ENCODE assay signal across 8 cellular contexts in the genomic region with DNA sequence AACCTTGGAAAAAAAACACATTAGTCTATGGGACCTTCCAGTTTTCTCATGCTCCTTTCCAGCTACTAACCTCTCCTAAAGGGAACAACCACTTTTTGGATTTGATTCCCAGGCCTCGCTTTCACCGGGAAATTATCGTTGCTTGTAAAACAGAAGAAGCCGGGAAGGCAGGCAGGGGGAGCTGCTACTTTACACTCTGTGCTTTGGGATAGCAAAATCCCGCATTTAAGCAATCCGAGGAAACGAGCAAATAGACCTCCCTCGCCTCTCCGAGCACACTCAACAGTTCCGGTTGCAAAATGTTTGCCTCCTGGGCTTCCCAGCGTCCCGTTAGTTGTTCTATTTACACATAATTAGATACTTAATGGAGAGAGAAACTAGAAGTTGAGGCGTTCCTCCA. TPM values are rescaled to one million over a fixed set of nuclear protein-coding genes. Genes with fewer than 3 reads are reported as not detected.
A peak's percentile ranks its signal among the peaks of the same experiment; 100 is the strongest.
DNase-seq lines count a peak whose midpoint lies in the region; ATAC-seq, FAIRE-seq and TF ChIP-seq lines count a peak whose summit lies in the region.

No MANE protein-coding gene starts in this region.

- H3K9me3 ChIP-seq in keratinocyte (ENCODE audit: control insufficient read depth, low read depth, low read length) (no peaks in the 10 kb centered on the region), skeletal muscle tissue (ENCODE audit: control insufficient read depth in 3 of 3, low read length in 3 of 3) (no peaks in the 10 kb centered on the region)

- H3K9ac ChIP-seq in keratinocyte (ENCODE audit: control insufficient read depth, extremely low read depth, insufficient read depth, low read length), result peak overlapping the region; percentile 44
- peak overlapping the region; percentile 81 to 92 (median 88) for H3K9ac ChIP-seq in skeletal muscle tissue (ENCODE audit: low read depth in 1 of 3, low read length in 3 of 3)

- H3K4me1 ChIP-seq in keratinocyte (ENCODE audit: control insufficient read depth, extremely low read depth, insufficient read depth, low read length), result peaks cover 9% of the 10 kb centered on the region
- H3K4me1 ChIP-seq in skeletal muscle tissue (ENCODE audit: control insufficient read depth in 3 of 3, insufficient read depth in 3 of 3, low read length in 3 of 3), result peaks cover 7 to 33% (median 14%) of the 10 kb centered on the region in 3 donors

- DNase-seq in NOMO-1 (lab: John Stamatoyannopoulos, UW; ENCODE audit: unreplicated experiment in 2 of 2), result peak; percentile 24 to 37
- no peak for DNase-seq in NOMO-1 treated with DMSO at 0.1 percent for 48 hours (lab: John Stamatoyannopoulos, UW; ENCODE audit: unreplicated experiment)
- DNase-seq in NCI-H460 (ENCODE audit: extremely low read depth, low read depth), result peak; percentile 40
- DNase-seq in caudate nucleus (lab: John Stamatoyannopoulos, UW), result peak in 34 of 61 donors; percentile 1 to 58 (median 14)
- DNase-seq in keratinocyte (ENCODE audit: low read depth, low spot score), result no peak
- DNase-seq in COLO829 (ENCODE audit: low spot score), result no peak

- peak overlapping the region in 2 of 3 experiments; percentile 37 to 66 for H3K4me3 ChIP-seq in keratinocyte (ENCODE audit: control insufficient read depth in 2 of 3, extremely low read depth in 1 of 3, insufficient read depth in 2 of 3, low read depth in 1 of 3, low read length in 3 of 3)
- H3K4me3 ChIP-seq in skeletal muscle tissue (ENCODE audit: low read length in 3 of 3), result peak overlapping the region; percentile 76 to 87 (median 78)

- peak; percentile 7 to 38 (median 18) for TF ChIP-seq CTCF in keratinocyte (optimal IDR thresholded peaks at IDR 0.05 in 1 of 3, IDR thresholded peaks at IDR 0.05 in 1 of 3, conservative IDR thresholded peaks at IDR 0.05 in 1 of 3; ENCODE audit: extremely low read depth in 1 of 3, insufficient read depth in 2 of 3, low read length in 3 of 3)

- dilution Hi-C loops in keratinocyte (cut with MboI; ENCODE audit: extremely low pct_ligation_motif_present, low sequenced_read_pairs), result no loop called here

- H4K20me1 ChIP-seq in keratinocyte (ENCODE audit: control insufficient read depth, extremely low read depth, insufficient read depth, low read length), result no peaks in the 10 kb centered on the region

- H3K27me3 ChIP-seq in keratinocyte (ENCODE audit: control insufficient read depth, extremely low read depth, insufficient read depth, low read length), result peaks cover 35% of the 10 kb centered on the region
- no peaks in the 10 kb centered on the region for H3K27me3 ChIP-seq in skeletal muscle tissue (ENCODE audit: control insufficient read depth in 3 of 3, insufficient read depth in 3 of 3, low read length in 3 of 3)

- H3K27ac ChIP-seq in caudate nucleus (ENCODE audit: low read depth, low read length) (peak overlapping the region; percentile 50), keratinocyte (ENCODE audit: control insufficient read depth, insufficient read depth, low read length) (no peak overlapping the region), skeletal muscle tissue (ENCODE audit: low read depth, low read length) (peak overlapping the region; percentile 77)

- no peaks in the 10 kb centered on the region for H3K9me1 ChIP-seq in keratinocyte (ENCODE audit: control insufficient read depth, extremely low read depth, insufficient read depth, low read length)

- no peak for ATAC-seq in GM21367 (IDR thresholded peaks at IDR 0.05; ENCODE audit: unreplicated experiment)

- no peaks in the 10 kb centered on the region for H3K36me3 ChIP-seq in keratinocyte (ENCODE audit: control insufficient read depth in 2 of 2, extremely low read depth in 1 of 2, insufficient read depth in 2 of 2, low read length in 2 of 2)
- peaks cover 0 to 5% (median under 1%) of the 10 kb centered on the region in 3 donors for H3K36me3 ChIP-seq in skeletal muscle tissue (ENCODE audit: control insufficient read depth in 3 of 3, insufficient read depth in 3 of 3, low read length in 3 of 3)

- no peaks in the 10 kb centered on the region for H3K79me2 ChIP-seq in keratinocyte (ENCODE audit: control insufficient read depth, insufficient read depth, low read length)

- H2AFZ ChIP-seq in keratinocyte (ENCODE audit: control insufficient read depth, low read length), result peak overlapping the region; percentile 32

- FAIRE-seq in keratinocyte (lab: Jason Lieb, UNC), result no peak

- H3K4me2 ChIP-seq in keratinocyte (ENCODE audit: control insufficient read depth, extremely low read depth, insufficient read depth, low read depth, low read length), result peak overlapping the region; percentile 84

RNA-seq across cellular contexts. Expression of a gene that starts 1.2 kb away (rescaled TPM):
- total RNA-seq in NCI-H460 (2014; rRNA removed; shearing (Covaris generic)), result 0.02 TPM in 1 of 2 replicates, not detected in the other
- not detected in 2 replicates for polyA plus RNA-seq in NCI-H460 (2014; cell fraction: nucleus; rRNA removed)
- polyA plus RNA-seq in keratinocyte, result 0.02 to 0.08 TPM (median 0.05 TPM) in 3 replicates
- not detected for polyA plus RNA-seq in keratinocyte (2011; ENCODE audit: low read depth)
- 0.04 and 0.19 TPM in 2 replicates for polyA plus RNA-seq in keratinocyte (2011; cell fraction: cytosol; rRNA removed)
- 0.06 and 0.07 TPM in 2 replicates for polyA plus RNA-seq in keratinocyte (2011; cell fraction: nucleus; rRNA removed)
- polyA plus RNA-seq in keratinocyte (2012; ENCODE audit: low replicate concordance), result not detected in 2 replicates
- 0.10 TPM in 1 of 3 replicates, not detected in the others for polyA minus RNA-seq in keratinocyte
- not detected for polyA minus RNA-seq in keratinocyte (2011; cell fraction: cytosol; rRNA and poly(A)+ RNA removed)
- not detected in 2 replicates for polyA minus RNA-seq in keratinocyte (2011; cell fraction: nucleus; rRNA and poly(A)+ RNA removed)
- total RNA-seq in skeletal muscle tissue, result 1.0 TPM

Comparison
In these comparisons a context has a peak if more than half of its experiments do, and no peak if none do; other contexts are left out.
1. DNase-seq: peak in NOMO-1 (2 of 2), NCI-H460 (single experiment) and caudate nucleus (34 of 61); none in NOMO-1 treated with DMSO at 0.1 percent for 48 hours (single experiment), keratinocyte (single experiment) and COLO829 (single experiment).